ENCODE assay signal across 12 cellular contexts in the genomic region with DNA sequence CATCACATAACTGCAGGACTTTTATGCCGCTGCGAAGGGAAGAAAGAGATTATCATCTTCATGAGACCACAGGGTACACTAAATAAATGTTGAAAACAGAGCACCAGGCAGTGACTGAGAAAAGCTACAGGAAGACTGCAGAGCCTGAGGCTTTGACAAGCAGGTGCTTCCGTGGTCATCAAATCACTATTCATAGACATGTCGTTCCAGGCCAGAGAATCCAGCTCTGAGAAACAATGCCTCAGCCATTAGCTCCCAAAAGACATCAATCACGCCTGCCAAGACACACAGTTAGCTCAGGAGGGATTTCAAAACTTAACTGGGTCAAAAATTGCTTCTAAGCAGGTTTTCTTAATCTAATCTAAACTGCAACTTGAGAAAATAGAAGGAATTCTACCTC. TPM values are rescaled to one million over a fixed set of nuclear protein-coding genes. Genes with fewer than 3 reads are reported as not detected.
DNase-seq lines count a peak whose midpoint lies in the region; ATAC-seq, FAIRE-seq and TF ChIP-seq lines count a peak whose summit lies in the region.
"Had no signal": no experiment of that assay in that cellular context is flagged by ENCODE, and none has a peak within 500 bp of the region (broad histone marks: within the 10 kb centered on the region; RNA-seq: fewer than 3 reads in every experiment).

No MANE protein-coding gene starts in this region.

- no peak overlapping the region for H3K27ac Mint-ChIP-seq in activated T-helper 17 cell treated with anti-CD3 and anti-CD28 coated beads, Interleukin-2, amount 50 U/mL, for 72 hours
- no peak overlapping the region for H3K27ac Mint-ChIP-seq in progenitor cell of endocrine pancreas

- peak; percentile 4 for DNase-seq in astrocyte of the hippocampus (ENCODE audit: low read depth, low spot score)
- DNase-seq in GM10266 (ENCODE audit: extremely low spot score), result no peak
- no peak for DNase-seq in HepG2 (ENCODE audit: low spot score)
- no peak for DNase-seq in progenitor cell of endocrine pancreas (ENCODE audit: low spot score, unreplicated experiment)
- DNase-seq: DMS153, NCI-H1092, T-helper 1 cell had no signal

- CTCF ChIA-PET in HepG2 (lab: Yijun Ruan, JAX; ENCODE audit: low intra/inter-chr PET ratio, low total read pairs), result no interaction called here

- BruUV-seq in HepG2 (replicated peaks; lab: Mats Ljungman, UMichigan), result no TSS peak

- TF ChIP-seq EP300 in HepG2 (IDR thresholded peaks at IDR 0.05; ENCODE audit: low read depth in 2 of 2, low read length in 2 of 2) (no peak), HepG2 (CRISPR knock-in tag; IDR thresholded peaks at IDR 0.05; ENCODE audit: borderline replicate concordance) (no peak)

- no peaks in the 10 kb centered on the region for H3K36me3 ChIP-seq in HepG2 (replicated peaks in 1 of 2; ENCODE audit: control insufficient read depth in 1 of 2, insufficient read depth in 2 of 2, low read length in 2 of 2)

- no peaks in the 10 kb centered on the region for H3K9me3 ChIP-seq in HepG2 (ENCODE audit: low read length)

- no peaks in the 10 kb centered on the region for H3K4me1 ChIP-seq in HepG2 (ENCODE audit: insufficient read depth, low read length)
- H3K4me1 ChIP-seq: foreskin keratinocyte had no signal

- no peak overlapping the region for H2AFZ ChIP-seq in HepG2 (ENCODE audit: low read length)

- H3K4me2 ChIP-seq in HepG2 (ENCODE audit: low read depth, low read length), result no peak overlapping the region

- WGBS in HepG2 (ENCODE audit: low lambda C conversion rate), result 0% methylated on average over 5 of the region's 5 CpGs

- no peak for FAIRE-seq in HepG2 (lab: Jason Lieb, UNC)

- TF ChIP-seq RAD21 in HepG2 (CRISPR knock-in tag; IDR thresholded peaks at IDR 0.05), result no peak

- H3K27me3 Mint-ChIP-seq in activated T-helper 17 cell treated with anti-CD3 and anti-CD28 coated beads, Interleukin-2, amount 50 U/mL, for 72 hours, result no peaks in the 10 kb centered on the region
- no peaks in the 10 kb centered on the region for H3K27me3 Mint-ChIP-seq in progenitor cell of endocrine pancreas

- TF ChIP-seq POLR2A in HepG2 (IDR thresholded peaks at IDR 0.05; ENCODE audit: insufficient read depth in 1 of 2, low read depth in 2 of 2, low read length in 2 of 2), result no peak

- H3K27me3 ChIP-seq in HepG2 (ENCODE audit: control insufficient read depth in 1 of 2, insufficient read depth in 2 of 2, low read length in 2 of 2), result no peaks in the 10 kb centered on the region
- H3K27me3 ChIP-seq: foreskin keratinocyte had no signal

- no peaks in the 10 kb centered on the region for H3K4me1 Mint-ChIP-seq in activated T-helper 17 cell treated with anti-CD3 and anti-CD28 coated beads, Interleukin-2, amount 50 U/mL, for 72 hours
- H3K4me1 Mint-ChIP-seq in progenitor cell of endocrine pancreas (ENCODE audit: low read depth), result peaks cover 1% of the 10 kb centered on the region

- no peak overlapping the region for H3K4me3 Mint-ChIP-seq in activated T-helper 17 cell treated with anti-CD3 and anti-CD28 coated beads, Interleukin-2, amount 50 U/mL, for 72 hours
- no peak overlapping the region for H3K4me3 Mint-ChIP-seq in progenitor cell of endocrine pancreas (ENCODE audit: low read depth)

- H3K27ac ChIP-seq in HepG2 (ENCODE audit: extremely low read length, insufficient read depth, low read length), result no peak overlapping the region
- H3K27ac ChIP-seq: foreskin keratinocyte had no signal

- TF ChIP-seq CTCF in GM10266 (IDR thresholded peaks at IDR 0.05; ENCODE audit: control insufficient read depth, insufficient read depth, low read depth, missing control alignments) (no peak), HepG2 (CRISPR knock-in tag; IDR thresholded peaks at IDR 0.05) (no peak), progenitor cell of endocrine pancreas (IDR thresholded peaks at IDR 0.05; ENCODE audit: unreplicated experiment) (no peak)

- POLR2A ChIA-PET in HepG2 (lab: Yijun Ruan, JAX), result no interaction called here

- in situ Hi-C loops in HepG2 (cut with HindIII; ENCODE audit: extremely low pct_ligation_motif_present, low pct_unique_long_range_greater_than_20kb), result no loop called here

- ATAC-seq in GM18858 (IDR thresholded peaks at IDR 0.05; ENCODE audit: unreplicated experiment), result peak; percentile 68
- peak; percentile 95 for ATAC-seq in GM21619 (IDR thresholded peaks at IDR 0.05; ENCODE audit: unreplicated experiment)
- ATAC-seq in HG03457 (IDR thresholded peaks at IDR 0.05; ENCODE audit: unreplicated experiment), result peak; percentile 86
- no peak for ATAC-seq in activated T-helper 17 cell treated with anti-CD3 and anti-CD28 coated beads, Interleukin-2, amount 50 U/mL, for 72 hours (replicated peaks)
- no peak for ATAC-seq in HepG2
- ATAC-seq: foreskin keratinocyte had no signal

- H4K20me1 ChIP-seq in HepG2 (ENCODE audit: insufficient read depth, low read length), result no peaks in the 10 kb centered on the region

- H3K79me2 ChIP-seq in HepG2 (ENCODE audit: insufficient read depth, low read length), result no peaks in the 10 kb centered on the region

- H3K9ac ChIP-seq in HepG2 (ENCODE audit: insufficient read depth, low read depth, low read length), result no peak overlapping the region

- H3K4me3 ChIP-seq in HepG2 (replicated peaks in 1 of 3; ENCODE audit: insufficient read depth in 1 of 3, low read depth in 2 of 3, low read length in 3 of 3), result no peak overlapping the region

- H3K36me3 Mint-ChIP-seq in activated T-helper 17 cell treated with anti-CD3 and anti-CD28 coated beads, Interleukin-2, amount 50 U/mL, for 72 hours (ENCODE audit: low read depth), result no peaks in the 10 kb centered on the region
- H3K36me3 Mint-ChIP-seq in progenitor cell of endocrine pancreas (ENCODE audit: insufficient read depth), result no peaks in the 10 kb centered on the region

- peaks cover 8% of the 10 kb centered on the region for H3K9me3 Mint-ChIP-seq in activated T-helper 17 cell treated with anti-CD3 and anti-CD28 coated beads, Interleukin-2, amount 50 U/mL, for 72 hours
- H3K9me3 Mint-ChIP-seq in progenitor cell of endocrine pancreas (ENCODE audit: low read depth), result no peaks in the 10 kb centered on the region

- intact Hi-C loops in HepG2 (cut with micrococcal nuclease; ENCODE audit: unreplicated experiment), result no loop called here

TF ChIP-seq in HepG2, 621 proteins besides CTCF, POLR2A, EP300 and RAD21 (continues in another document):
- TF ChIP-seq GATA4 (IDR thresholded peaks at IDR 0.05; ENCODE audit: borderline replicate concordance, low read depth), result no peak
- no peak for TF ChIP-seq SMAD3 (CRISPR knock-in tag; IDR thresholded peaks at IDR 0.05)
- no peak for TF ChIP-seq ZC3H4 (CRISPR knock-in tag; IDR thresholded peaks at IDR 0.05; ENCODE audit: borderline replicate concordance)
- TF ChIP-seq, protein P1, sequence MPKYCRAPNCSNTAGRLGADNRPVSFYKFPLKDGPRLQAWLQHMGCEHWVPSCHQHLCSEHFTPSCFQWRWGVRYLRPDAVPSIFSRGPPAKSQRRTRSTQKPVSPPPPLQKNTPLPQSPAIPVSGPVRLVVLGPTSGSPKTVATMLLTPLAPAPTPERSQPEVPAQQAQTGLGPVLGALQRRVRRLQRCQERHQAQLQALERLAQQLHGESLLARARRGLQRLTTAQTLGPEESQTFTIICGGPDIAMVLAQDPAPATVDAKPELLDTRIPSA (CRISPR knock-in tag; IDR thresholded peaks at IDR 0.05; ENCODE audit: borderline replicate concordance), result no peak
- TF ChIP-seq U2AF2 (IDR thresholded peaks at IDR 0.05; ENCODE audit: low read depth, low read length), result no peak

RNA-seq across cellular contexts. Expression of gene GARIN6, which starts 47.2 kb away (rescaled TPM):
- total RNA-seq in activated T-helper 17 cell treated with anti-CD3 and anti-CD28 coated beads, Interleukin-2, amount 50 U/mL, for 72 hours, result not detected
- not detected in 2 replicates for total RNA-seq in HepG2 (2016; rRNA removed; fragmentation: Illumina TruSeq; extraction: Trizol)
- total RNA-seq in HepG2 (2016; cell fraction: cytosol; rRNA removed; fragmentation: Illumina TruSeq; extraction: Trizol; ENCODE audit: low read depth), result not detected in 2 replicates
- total RNA-seq in HepG2 (2016; cell fraction: insoluble cytoplasmic fraction; rRNA removed; fragmentation: Illumina TruSeq; extraction: Trizol), result not detected in 2 replicates
- not detected in 2 replicates for total RNA-seq in HepG2 (2016; cell fraction: membrane; rRNA removed; fragmentation: Illumina TruSeq; extraction: Trizol)
- total RNA-seq in HepG2 (2016; cell fraction: nucleus; rRNA removed; fragmentation: Illumina TruSeq; extraction: Trizol), result not detected in 2 replicates
- not detected in 2 replicates for polyA plus RNA-seq in HepG2 (2011; rRNA removed)
- polyA plus RNA-seq in HepG2 (2011; cell fraction: cytosol; rRNA removed), result not detected in 2 replicates
- not detected in 2 replicates for polyA plus RNA-seq in HepG2 (2011; cell fraction: nucleus; rRNA removed)
- polyA plus RNA-seq in HepG2 (2012), result not detected in 2 replicates
- polyA plus RNA-seq in HepG2 (2016; cell fraction: cytosol; fragmentation: Illumina TruSeq; extraction: Trizol; ENCODE audit: low read depth), result not detected in 2 replicates
- polyA plus RNA-seq in HepG2 (2016; cell fraction: insoluble cytoplasmic fraction; fragmentation: Illumina TruSeq; extraction: Trizol; ENCODE audit: low read depth), result not detected in 2 replicates
- not detected in 2 replicates for polyA plus RNA-seq in HepG2 (2016; cell fraction: membrane; fragmentation: Illumina TruSeq; extraction: Trizol; ENCODE audit: low read depth)
- not detected in 2 replicates for polyA plus RNA-seq in HepG2 (2016; cell fraction: nucleus; fragmentation: Illumina TruSeq; extraction: Trizol; ENCODE audit: insufficient read depth, low read depth)
- not detected in 2 replicates for polyA minus RNA-seq in HepG2 (2011; rRNA and poly(A)+ RNA removed; ENCODE audit: low replicate concordance)
- not detected in 2 replicates for polyA minus RNA-seq in HepG2 (2011; cell fraction: cytosol; rRNA and poly(A)+ RNA removed)
- not detected in 2 replicates for polyA minus RNA-seq in HepG2 (2011; cell fraction: nucleus; rRNA and poly(A)+ RNA removed)
- not detected in 2 replicates for total RNA-seq in progenitor cell of endocrine pancreas
- total RNA-seq: foreskin keratinocyte had no signal
- polyA plus RNA-seq: foreskin keratinocyte had no signal

Comparison
In these comparisons a context has a peak if more than half of its experiments do, and no peak if none do; other contexts are left out.
1. ATAC-seq: peak in GM18858 (single experiment), GM21619 (single experiment) and HG03457 (single experiment); none in activated T-helper 17 cell treated with anti-CD3 and anti-CD28 coated beads, Interleukin-2, amount 50 U/mL, for 72 hours (single experiment) and HepG2 (single experiment).